Comparison of ENCODE assay signal across 15 cellular contexts in genomic region chr2:61660511-61661388, GRCh38.
A peak's percentile ranks its signal among the peaks of the same experiment; 100 is the strongest.
DNase-seq lines count a peak whose midpoint lies in the region; ATAC-seq, FAIRE-seq and TF ChIP-seq lines count a peak whose summit lies in the region.
"Had no signal": no experiment of that assay in that cellular context is flagged by ENCODE, and none has a peak within 500 bp of the region (broad histone marks: within the 10 kb centered on the region; RNA-seq: fewer than 3 reads in every experiment).

No MANE protein-coding gene starts in this region.

- H3K4me2 ChIP-seq in GM12878 (ENCODE audit: control insufficient read depth, insufficient read depth) = no peak overlapping the region
- H3K4me2 ChIP-seq in trophoblast cell (ENCODE audit: low read length) = no peak overlapping the region

- no peak overlapping the region for H2BK12ac ChIP-seq in trophoblast cell (ENCODE audit: low read length)

- DNase-seq in G401 (ENCODE audit: low spot score) = peak; percentile 41
- no peak for DNase-seq in GM12878 (ENCODE audit: low read depth, low spot score)
- peak; percentile 65 for DNase-seq in right atrium auricular region (ENCODE audit: low spot score)
- no peak for DNase-seq in trophoblast cell
- DNase-seq in GDM1 (lab: John Stamatoyannopoulos, UW) = no peak
- no peak for DNase-seq in NK-92 treated with Interleukin-12 subunit alpha and Interleukin-12 subunit beta, amount 100 ng/mL, for 24 hours (lab: John Stamatoyannopoulos, UW)
- no peak for DNase-seq in activated effector memory CD4-positive, alpha-beta T cell treated with Interleukin-2 at 50 U/mL for 16 hours
- DNase-seq: activated CD4-positive, alpha-beta memory T cell treated with anti-CD3 and anti-CD28 coated beads for 36 hours; activated gamma-delta T cell treated with Interleukin-2 at 50 U/mL for 16 hours; HCEC 1CT; NCI-H2171 treated with DMSO at 0.1 percent for 48 hours; stimulated activated CD4-positive, alpha-beta T cell treated with anti-CD3 and anti-CD28 coated beads, Interleukin-1b, Interleukin-23, amount 100 ng/mL, for 48 hours had no signal

- no peak overlapping the region for H3K23ac ChIP-seq in trophoblast cell (ENCODE audit: low read length)

- peaks cover 2% of the 10 kb centered on the region for H3K79me1 ChIP-seq in trophoblast cell (ENCODE audit: low read length)

- TF ChIP-seq EP300 in GM12878 (IDR thresholded peaks at IDR 0.05; ENCODE audit: borderline replicate concordance in 1 of 2, control insufficient read depth in 1 of 2, low read depth in 2 of 2, low read length in 2 of 2) = no peak

- no peaks in the 10 kb centered on the region for H3K27me3 ChIP-seq in GM12878 (replicated peaks in 1 of 2; ENCODE audit: control insufficient read depth in 2 of 2, insufficient read depth in 2 of 2, low read length in 1 of 2)
- no peaks in the 10 kb centered on the region for H3K27me3 ChIP-seq in right atrium auricular region
- no peaks in the 10 kb centered on the region for H3K27me3 ChIP-seq in trophoblast cell (ENCODE audit: insufficient read depth, low read length)
- H3K27me3 ChIP-seq: dorsolateral prefrontal cortex had no signal

- H3K36me3 ChIP-seq in GM12878 (ENCODE audit: control insufficient read depth in 2 of 2, insufficient read depth in 2 of 2, low read length in 1 of 2) (no peaks in the 10 kb centered on the region), right atrium auricular region (no peaks in the 10 kb centered on the region), trophoblast cell (ENCODE audit: control insufficient read depth in 1 of 2, insufficient read depth in 2 of 2, low read length in 2 of 2) (no peaks in the 10 kb centered on the region)

- H3K79me2 ChIP-seq in GM12878 (ENCODE audit: control insufficient read depth, insufficient read depth, low read length) (no peaks in the 10 kb centered on the region), trophoblast cell (ENCODE audit: control insufficient read depth, insufficient read depth, low read length, poor library complexity) (no peaks in the 10 kb centered on the region)

- H2AFZ ChIP-seq in GM12878 (ENCODE audit: control insufficient read depth, low read depth, low read length) = no peak overlapping the region
- no peak overlapping the region for H2AFZ ChIP-seq in trophoblast cell (ENCODE audit: insufficient read depth, low read length, poor library complexity)

- no peak for TF ChIP-seq RAD21 in GM12878 (IDR thresholded peaks at IDR 0.05; ENCODE audit: insufficient read depth, low read depth, low read length)

- no peak overlapping the region for H4K8ac ChIP-seq in trophoblast cell (ENCODE audit: low read depth, low read length)

- TF ChIP-seq POLR2A in GM12878 (IDR thresholded peaks at IDR 0.05; ENCODE audit: low read depth, low read length) = no peak

- H2AK5ac ChIP-seq in trophoblast cell (ENCODE audit: low read length) = no peak overlapping the region

- H3K18ac ChIP-seq in trophoblast cell (ENCODE audit: low read length) = no peak overlapping the region

- no TSS peak for BruUV-seq in GM12878 (replicated peaks; lab: Mats Ljungman, UMichigan)

- H2BK5ac ChIP-seq in trophoblast cell (ENCODE audit: low read depth, low read length, poor library complexity) = no peak overlapping the region

- H4K12ac ChIP-seq in trophoblast cell (ENCODE audit: low read depth, low read length) = no peak overlapping the region

- SMC1A ChIA-PET in GM12878 (lab: Charles Lee; ENCODE audit: uncharacterized antibody, unreplicated experiment) = interaction anchor here (0.5 to 2.0 kb wide), 5 partner anchors 10 to 499 kb away, joined by 3 to 11 read pairs (median 3); no protein-coding TSS in a partner anchor

- H3K4me1 ChIP-seq in GM12878 (ENCODE audit: control insufficient read depth, insufficient read depth, low read length) = no peaks in the 10 kb centered on the region
- peaks cover 0 to 24% of the 10 kb centered on the region in 2 donors for H3K4me1 ChIP-seq in right atrium auricular region
- H3K4me1 ChIP-seq in trophoblast cell (ENCODE audit: control insufficient read depth in 1 of 2, insufficient read depth in 2 of 2, low read length in 2 of 2) = peaks cover 3 to 6% of the 10 kb centered on the region in 2 experiments

- H3K14ac ChIP-seq in trophoblast cell (ENCODE audit: low read length) = no peak overlapping the region

- ATAC-seq in GM12878 (peak; percentile 49), HG03520 (IDR thresholded peaks at IDR 0.05; ENCODE audit: unreplicated experiment) (no peak)
- ATAC-seq: stimulated activated effector memory CD8-positive, alpha-beta T cell treated with anti-CD3 and anti-CD28 coated beads, Interleukin-12 subunit alpha, Interleukin-12 subunit beta, amount 100 ng/mL, for 72 hours had no signal

- H3K9ac ChIP-seq in GM12878 (ENCODE audit: control insufficient read depth, insufficient read depth, low read length) = no peak overlapping the region
- no peak overlapping the region for H3K9ac ChIP-seq in trophoblast cell (ENCODE audit: low read length)

- H3K27ac ChIP-seq in GM12878 (ENCODE audit: control insufficient read depth, insufficient read depth) (no peak overlapping the region), right atrium auricular region (peak overlapping the region; percentile 80 to 88), trophoblast cell (ENCODE audit: low read depth, low read length) (no peak overlapping the region)

- H3K4me3 ChIP-seq in GM12878 = no peak overlapping the region
- H3K4me3 ChIP-seq in right atrium auricular region = no peak overlapping the region
- no peak overlapping the region for H3K4me3 ChIP-seq in trophoblast cell (ENCODE audit: low read depth, low read length)
- H3K4me3 ChIP-seq: dorsolateral prefrontal cortex had no signal

- intact Hi-C loops in GM12878 (cut with micrococcal nuclease; ENCODE audit: unreplicated experiment) = no loop called here

- no peaks in the 10 kb centered on the region for H3K9me3 ChIP-seq in GM12878 (replicated peaks; ENCODE audit: control insufficient read depth, insufficient read depth, low read length)
- H3K9me3 ChIP-seq in right atrium auricular region = no peaks in the 10 kb centered on the region
- no peaks in the 10 kb centered on the region for H3K9me3 ChIP-seq in trophoblast cell (ENCODE audit: insufficient read depth, low read depth, low read length)

- in situ Hi-C loops in G401 (cut with HindIII; ENCODE audit: low sequenced_read_pairs) (no loop called here), GM12878 (cut with MboI) (no loop called here)

- POLR2A ChIA-PET in GM12878 (lab: Charles Lee) = interaction anchor here (0.8 kb wide), 1 partner anchor 10 kb away, joined by 3 read pairs; no protein-coding TSS in a partner anchor

- H3K4ac ChIP-seq in trophoblast cell (ENCODE audit: low read depth, low read length) = no peak overlapping the region

- CTCF ChIA-PET in GM12878 (lab: Yijun Ruan, JAX) = interaction anchor here (0.6 to 4.8 kb wide), 9 partner anchors 9 to 526 kb away, joined by 3 to 46 read pairs (median 4); no protein-coding TSS in a partner anchor

- peak overlapping the region; percentile 11 for H4K91ac ChIP-seq in trophoblast cell (ENCODE audit: low read depth, low read length)

- TF ChIP-seq CTCF in GM12878 (IDR thresholded peaks at IDR 0.05 in 2 of 3, conservative IDR thresholded peaks at IDR 0.05 in 1 of 3; ENCODE audit: control insufficient read depth in 2 of 3, extremely low read depth in 1 of 3, insufficient read depth in 1 of 3, low read depth in 3 of 3, low read length in 3 of 3) (no peak), right atrium auricular region (IDR thresholded peaks at IDR 0.05) (no peak)

- WGBS in GM12878 (ENCODE audit: insufficient coverage, insufficient replicate concordance, low lambda C conversion rate, missing lambda C conversion rate) = 66% methylated on average over 4 of the region's 4 CpGs
- no CpG with 5 or more reads among the region's 4 CpGs for WGBS in trophoblast cell (ENCODE audit: extremely low coverage, insufficient coverage, insufficient read length)

- RAD21 ChIA-PET in GM12878 (lab: Charles Lee; ENCODE audit: unreplicated experiment) = interaction anchor here (0.6 to 1.5 kb wide), 3 partner anchors 80 to 126 kb away, joined by 3 to 4 read pairs (median 3); no protein-coding TSS in a partner anchor

- H2BK120ac ChIP-seq in trophoblast cell (ENCODE audit: insufficient read depth, low read length, poor library complexity) = no peak overlapping the region

- no peak for FAIRE-seq in GM12878 (lab: Jason Lieb, UNC)

- no peaks in the 10 kb centered on the region for H4K20me1 ChIP-seq in GM12878 (ENCODE audit: control insufficient read depth, insufficient read depth)

TF ChIP-seq in GM12878, 131 proteins besides CTCF, POLR2A, EP300 and RAD21:
- no peak for TF ChIP-seq SMARCA5 (IDR thresholded peaks at IDR 0.05)
- TF ChIP-seq SUZ12 (IDR thresholded peaks at IDR 0.05; ENCODE audit: unreplicated experiment) = no peak
- TF ChIP-seq MAX (IDR thresholded peaks at IDR 0.05; ENCODE audit: low read depth, low read length) = no peak
- TF ChIP-seq ZBED1 (IDR thresholded peaks at IDR 0.05; ENCODE audit: borderline replicate concordance) = no peak
- no peak for TF ChIP-seq ETV6 (conservative IDR thresholded peaks at IDR 0.05 in 1 of 2, IDR thresholded peaks at IDR 0.05 in 1 of 2; ENCODE audit: borderline replicate concordance in 1 of 2, low read depth in 1 of 2)
- no peak for TF ChIP-seq ZZZ3 (IDR thresholded peaks at IDR 0.05; ENCODE audit: control insufficient read depth, insufficient read length, low read depth)
- TF ChIP-seq JUNB (IDR thresholded peaks at IDR 0.05) = no peak
- TF ChIP-seq MEF2B (IDR thresholded peaks at IDR 0.05; ENCODE audit: partially characterized antibody, poor library complexity, severe bottlenecking) = no peak
- TF ChIP-seq RELA (IDR thresholded peaks at IDR 0.05; ENCODE audit: borderline replicate concordance, partially characterized antibody) = no peak

Comparison
In these comparisons a context has a peak if more than half of its experiments do, and no peak if none do; other contexts are left out.
1. DNase-seq: peak in G401 (single experiment) and right atrium auricular region (single experiment); none in GM12878 (single experiment), trophoblast cell (0 of 2), GDM1 (single experiment), NK-92 treated with Interleukin-12 subunit alpha and Interleukin-12 subunit beta, amount 100 ng/mL, for 24 hours (single experiment) and activated effector memory CD4-positive, alpha-beta T cell treated with Interleukin-2 at 50 U/mL for 16 hours (single experiment).
2. H3K27ac ChIP-seq: peak in right atrium auricular region (2 of 2); none in GM12878 (single experiment) and trophoblast cell (single experiment).